In the genomic region with DNA sequence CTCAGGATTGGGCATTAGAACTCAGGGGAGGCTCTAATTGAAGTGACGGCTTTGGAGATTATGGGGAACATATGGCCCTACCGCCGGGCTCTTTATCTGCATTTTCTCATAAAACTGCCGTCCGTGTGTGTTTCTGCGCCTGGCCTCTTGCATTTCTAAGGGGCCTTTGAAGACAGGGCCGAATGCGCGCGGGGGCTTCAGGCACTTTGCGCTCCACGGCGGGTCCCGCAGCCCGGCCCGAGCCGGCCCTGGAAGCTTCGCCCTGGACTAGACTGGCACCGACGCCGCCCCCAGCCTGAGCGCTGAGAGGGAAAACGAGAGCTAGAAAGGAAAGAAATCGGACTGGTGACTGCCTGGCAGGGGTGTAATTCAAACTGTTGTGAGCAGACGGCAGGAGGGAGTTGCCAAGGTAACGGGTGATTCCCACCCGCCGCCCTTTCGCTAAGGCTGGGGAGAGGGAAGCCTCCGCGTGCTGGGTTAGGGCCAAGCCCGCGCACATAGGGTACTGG, we compare ENCODE assay signal across 9 cellular contexts.
DNase-seq lines count a peak whose midpoint lies in the region; ATAC-seq, FAIRE-seq and TF ChIP-seq lines count a peak whose summit lies in the region.
"Had no signal": no experiment of that assay in that cellular context is flagged by ENCODE, and none has a peak within 500 bp of the region (broad histone marks: within the 10 kb centered on the region; RNA-seq: fewer than 3 reads in every experiment).

No MANE protein-coding gene starts in this region.

- TF ChIP-seq POLR2A in esophagus muscularis mucosa (IDR thresholded peaks at IDR 0.05; ENCODE audit: low read depth), result no peak

- H3K4me1 ChIP-seq in esophagus muscularis mucosa, result peaks cover 0 to 16% (median 15%) of the 10 kb centered on the region in 4 donors
- H3K4me1 ChIP-seq in pancreas, result peaks cover 0 to 4% (median 0%) of the 10 kb centered on the region in 3 donors

- ATAC-seq in pancreas (peak; percentile 66 to 79 (median 72)), GM21526 (IDR thresholded peaks at IDR 0.05; ENCODE audit: low FRiP score, unreplicated experiment) (no peak)
- ATAC-seq: K562 had no signal

- under 1% methylated on average over 33 of the region's 33 CpGs for WGBS in esophagus muscularis mucosa
- 0 to 1% methylated on average over 33 of the region's 33 CpGs for WGBS in pancreas, 2 donors

- in situ Hi-C loops in KBM-7 (cut with MboI; ENCODE audit: low pct_unique_long_range_greater_than_20kb, low sequenced_read_pairs), result no loop called here

- no peak for FAIRE-seq in pancreas (lab: Jason Lieb, UNC)
- FAIRE-seq: K562 had no signal

- H3K4me3 ChIP-seq in esophagus muscularis mucosa (peak overlapping the region; percentile 48 to 62 (median 54)), pancreas (peak overlapping the region; percentile 17 to 46 (median 34))
- H3K4me3 ChIP-seq: K562 had no signal

- DNase-seq in DMS79 treated with DMSO at 0.1 percent for 48 hours (lab: John Stamatoyannopoulos, UW) (peak; percentile 84), NCI-H2171 (lab: John Stamatoyannopoulos, UW) (peak; percentile 86), esophagus muscularis mucosa (ENCODE audit: extremely low spot score) (no peak), pancreas (peak; percentile 9 to 67 (median 20)), KBM-7 (no peak)
- no peak for DNase-seq in effector CD8-positive, alpha-beta T cell (lab: John Stamatoyannopoulos, UW)
- no peak for DNase-seq in stimulated activated CD4-positive, alpha-beta T cell treated with anti-CD3 and anti-CD28 coated beads, Interleukin-2, amount 100 ng/mL, for 24 hours

- peaks cover 0 to 55% (median 13%) of the 10 kb centered on the region in 4 donors for H3K27me3 ChIP-seq in esophagus muscularis mucosa
- H3K27me3 ChIP-seq in pancreas, result no peaks in the 10 kb centered on the region

- TF ChIP-seq CTCF in esophagus muscularis mucosa (IDR thresholded peaks at IDR 0.05) (no peak), pancreas (IDR thresholded peaks at IDR 0.05) (no peak)

- H3K9me3 ChIP-seq in esophagus muscularis mucosa (no peaks in the 10 kb centered on the region), pancreas (no peaks in the 10 kb centered on the region)

- H3K27ac ChIP-seq in esophagus muscularis mucosa (replicated peaks in 1 of 4) (no peak overlapping the region), pancreas (no peak overlapping the region)

- TF ChIP-seq EP300 in esophagus muscularis mucosa (IDR thresholded peaks at IDR 0.05), result no peak

- intact Hi-C loops in esophagus muscularis mucosa (cut with DNase I), result no loop called here
- intact Hi-C loops in pancreas (cut with DNase I), result no loop called here

- H3K36me3 ChIP-seq in esophagus muscularis mucosa (no peaks in the 10 kb centered on the region), pancreas (no peaks in the 10 kb centered on the region)

Comparison
In these comparisons a context has a peak if more than half of its experiments do, and no peak if none do; other contexts are left out.
1. DNase-seq: peak in DMS79 treated with DMSO at 0.1 percent for 48 hours (single experiment), NCI-H2171 (single experiment) and pancreas (6 of 6); none in esophagus muscularis mucosa (single experiment), KBM-7 (single experiment), effector CD8-positive, alpha-beta T cell (single experiment) and stimulated activated CD4-positive, alpha-beta T cell treated with anti-CD3 and anti-CD28 coated beads, Interleukin-2, amount 100 ng/mL, for 24 hours (0 of 2).